Comparison of ENCODE assay signal across 20 cellular contexts in genomic region chr3:134709563-134710312, GRCh38. TPM values are rescaled to one million over a fixed set of nuclear protein-coding genes. Genes with fewer than 3 reads are reported as not detected.
DNase-seq lines count a peak whose midpoint lies in the region; ATAC-seq and TF ChIP-seq lines count a peak whose summit lies in the region.
"Had no signal": no experiment of that assay in that cellular context is flagged by ENCODE, and none has a peak within 500 bp of the region (broad histone marks: within the 10 kb centered on the region; RNA-seq: fewer than 3 reads in every experiment).

No MANE protein-coding gene starts in this region.

- no peak overlapping the region for H3K4me3 Mint-ChIP-seq in neural crest cell
- H3K4me3 Mint-ChIP-seq in activated naive CD8-positive, alpha-beta T cell treated with anti-CD3 and anti-CD28 coated beads, Interleukin-2, amount 50 U/mL, for 24 hours: no peak overlapping the region
- H3K4me3 Mint-ChIP-seq: activated naive CD4-positive, alpha-beta T cell treated with anti-CD3 and anti-CD28 coated beads, Interleukin-2, amount 10 ng/mL, durations not matched to agents 7 days and 5 days; natural killer cell had no signal

- peaks cover 20% of the 10 kb centered on the region for H3K4me1 Mint-ChIP-seq in neural crest cell
- no peaks in the 10 kb centered on the region for H3K4me1 Mint-ChIP-seq in activated naive CD8-positive, alpha-beta T cell treated with anti-CD3 and anti-CD28 coated beads, Interleukin-2, amount 50 U/mL, for 24 hours
- H3K4me1 Mint-ChIP-seq: activated naive CD4-positive, alpha-beta T cell treated with anti-CD3 and anti-CD28 coated beads, Interleukin-2, amount 10 ng/mL, durations not matched to agents 7 days and 5 days; natural killer cell had no signal

- no peaks in the 10 kb centered on the region for H3K9me3 Mint-ChIP-seq in neural crest cell
- no peaks in the 10 kb centered on the region for H3K9me3 Mint-ChIP-seq in activated naive CD8-positive, alpha-beta T cell treated with anti-CD3 and anti-CD28 coated beads, Interleukin-2, amount 50 U/mL, for 24 hours
- H3K9me3 Mint-ChIP-seq: activated naive CD4-positive, alpha-beta T cell treated with anti-CD3 and anti-CD28 coated beads, Interleukin-2, amount 10 ng/mL, durations not matched to agents 7 days and 5 days; natural killer cell had no signal

- DNase-seq in AG10803 (ENCODE audit: low read depth) (peak; percentile 60), NCI-H524 treated with DMSO at 0.1 percent for 48 hours (lab: John Stamatoyannopoulos, UW) (peak; percentile 43), fibroblast of peridontal ligament (ENCODE audit: extremely low read depth) (peak; percentile 36), neural crest cell (ENCODE audit: low read depth, low spot score) (no peak), GM13976 (ENCODE audit: low spot score) (no peak)
- DNase-seq in activated CD4-positive, alpha-beta T cell treated with anti-CD3 and anti-CD28 coated beads for 4 hours: no peak
- DNase-seq in activated naive CD8-positive, alpha-beta T cell treated with anti-CD3 and anti-CD28 coated beads, Interleukin-2, amount 50 U/mL, for 24 hours: no peak
- DNase-seq: activated naive CD4-positive, alpha-beta T cell treated with anti-CD3 and anti-CD28 coated beads, Interleukin-2, amount 10 ng/mL, durations not matched to agents 7 days and 5 days; cerebellar nuclear complex; KBM-7; natural killer cell; NCI-H1105 treated with DMSO at 0.1 percent for 48 hours; NCI-H345; PC-9; stimulated activated naive CD4-positive, alpha-beta T cell treated with Interleukin-2 at 50 U/mL for 16 hours had no signal

- H3K27me3 Mint-ChIP-seq in neural crest cell (ENCODE audit: low read depth): no peaks in the 10 kb centered on the region
- peaks cover 3% of the 10 kb centered on the region for H3K27me3 Mint-ChIP-seq in activated naive CD8-positive, alpha-beta T cell treated with anti-CD3 and anti-CD28 coated beads, Interleukin-2, amount 50 U/mL, for 24 hours

- peak overlapping the region; percentile 50 for H3K27ac Mint-ChIP-seq in neural crest cell (ENCODE audit: unreplicated experiment)
- H3K27ac Mint-ChIP-seq in activated naive CD8-positive, alpha-beta T cell treated with anti-CD3 and anti-CD28 coated beads, Interleukin-2, amount 50 U/mL, for 24 hours: no peak overlapping the region
- H3K27ac Mint-ChIP-seq: activated naive CD4-positive, alpha-beta T cell treated with anti-CD3 and anti-CD28 coated beads, Interleukin-2, amount 10 ng/mL, durations not matched to agents 7 days and 5 days; natural killer cell had no signal

- H3K4me3 ChIP-seq in AG10803 (ENCODE audit: low read length): no peak overlapping the region
- H3K4me3 ChIP-seq: PC-9, uterus had no signal

- no peak for ATAC-seq in HG03097 (IDR thresholded peaks at IDR 0.05; ENCODE audit: low FRiP score, unreplicated experiment)
- no peak for ATAC-seq in activated naive CD8-positive, alpha-beta T cell treated with anti-CD3 and anti-CD28 coated beads, Interleukin-2, amount 50 U/mL, for 24 hours
- ATAC-seq: left lobe of liver, natural killer cell had no signal

- H3K36me3 Mint-ChIP-seq in neural crest cell (ENCODE audit: low read depth): no peaks in the 10 kb centered on the region
- H3K36me3 Mint-ChIP-seq in activated naive CD8-positive, alpha-beta T cell treated with anti-CD3 and anti-CD28 coated beads, Interleukin-2, amount 50 U/mL, for 24 hours (ENCODE audit: low read depth): no peaks in the 10 kb centered on the region
- H3K36me3 Mint-ChIP-seq: activated naive CD4-positive, alpha-beta T cell treated with anti-CD3 and anti-CD28 coated beads, Interleukin-2, amount 10 ng/mL, durations not matched to agents 7 days and 5 days; natural killer cell had no signal

- TF ChIP-seq CTCF in AG10803 (conservative IDR thresholded peaks at IDR 0.05; ENCODE audit: low read length) (no peak), neural crest cell (conservative IDR thresholded peaks at IDR 0.05) (no peak), GM13976 (IDR thresholded peaks at IDR 0.05; ENCODE audit: borderline replicate concordance, control extremely low read depth, extremely low read depth, insufficient read depth, missing control alignments) (no peak)

- in situ Hi-C loops in GM13976 (cut with MboI; ENCODE audit: low sequenced_read_pairs, unreplicated experiment): no loop called here

RNA-seq across cellular contexts. Expression of gene KY, which starts 58.9 kb away (rescaled TPM):
- 0.33 and 0.52 TPM in 2 replicates for total RNA-seq in neural crest cell
- total RNA-seq: endothelial cell of umbilical vein; left lobe of liver; PC-9; T-helper 1 cell treated with Interleukin-12 subunit alpha and Interleukin-12 subunit beta and Interleukin-4 antibody, amounts not matched to agents 30 ng/mL and 1 ng/mL, for 36 hours had no signal

Comparison
In these comparisons a context has a peak if more than half of its experiments do, and no peak if none do; other contexts are left out.
1. DNase-seq: peak in AG10803 (single experiment), NCI-H524 treated with DMSO at 0.1 percent for 48 hours (single experiment) and fibroblast of peridontal ligament (single experiment); none in neural crest cell (single experiment), activated CD4-positive, alpha-beta T cell treated with anti-CD3 and anti-CD28 coated beads for 4 hours (0 of 2), GM13976 (single experiment) and activated naive CD8-positive, alpha-beta T cell treated with anti-CD3 and anti-CD28 coated beads, Interleukin-2, amount 50 U/mL, for 24 hours (single experiment).